8 cellular contexts compared by ENCODE assay signal in the genomic region with DNA sequence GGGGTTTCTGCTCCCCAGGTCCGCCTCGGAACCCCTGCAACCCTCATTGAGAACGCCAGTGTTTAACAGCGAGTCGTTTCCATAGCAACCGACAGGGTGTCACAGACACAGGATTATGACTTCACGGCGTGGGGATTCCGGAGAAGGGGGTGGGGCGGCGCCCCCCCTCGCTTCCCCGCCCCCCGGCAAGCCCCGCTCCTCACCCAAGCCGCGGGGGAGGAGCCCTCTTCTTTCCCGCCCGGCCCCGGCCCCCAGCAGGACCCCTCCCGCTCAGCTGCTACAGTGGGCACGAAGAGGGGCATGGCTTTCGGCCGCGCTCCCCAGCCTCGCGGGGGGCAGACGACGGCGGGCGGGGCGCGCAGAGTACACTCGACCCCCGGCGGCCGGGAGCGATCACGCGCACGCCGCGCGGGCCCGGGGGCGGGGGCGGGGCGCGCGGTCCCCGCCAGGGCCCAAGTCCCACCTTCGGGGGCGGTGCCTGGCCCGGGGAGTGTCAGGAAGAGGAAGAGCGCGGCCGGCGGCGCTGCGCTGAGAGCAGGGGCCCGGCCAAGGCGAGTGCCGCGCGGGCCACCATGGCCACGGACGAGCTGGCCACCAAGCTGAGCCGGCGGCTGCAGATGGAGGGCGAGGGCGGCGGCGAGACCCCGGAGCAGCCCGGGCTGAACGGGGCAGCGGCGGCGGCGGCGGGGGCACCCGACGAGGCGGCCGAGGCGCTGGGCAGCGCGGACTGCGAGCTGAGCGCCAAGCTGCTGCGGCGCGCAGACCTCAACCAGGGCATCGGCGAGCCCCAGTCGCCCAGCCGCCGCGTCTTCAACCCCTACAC. TPM values are rescaled to one million over a fixed set of nuclear protein-coding genes. Genes with fewer than 3 reads are reported as not detected.
DNase-seq lines count a peak whose midpoint lies in the region; ATAC-seq and TF ChIP-seq lines count a peak whose summit lies in the region.

A gene with protein sequence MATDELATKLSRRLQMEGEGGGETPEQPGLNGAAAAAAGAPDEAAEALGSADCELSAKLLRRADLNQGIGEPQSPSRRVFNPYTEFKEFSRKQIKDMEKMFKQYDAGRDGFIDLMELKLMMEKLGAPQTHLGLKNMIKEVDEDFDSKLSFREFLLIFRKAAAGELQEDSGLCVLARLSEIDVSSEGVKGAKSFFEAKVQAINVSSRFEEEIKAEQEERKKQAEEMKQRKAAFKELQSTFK (plus strand): TSS at position 489 of the 823 bp plus-strand sequence. CDS start 84 bp downstream, at position 573.

- H3K18ac ChIP-seq in neuronal stem cell (ENCODE audit: low read length), result peak within 1 kb of the TSS; percentile 96

- H4K8ac ChIP-seq in neuronal stem cell (ENCODE audit: low read depth, low read length), result no peak within 1 kb of the TSS

- H3K27ac ChIP-seq in SJCRH30, result peak within 1 kb of the TSS; percentile 40
- peak within 1 kb of the TSS; percentile 97 for H3K27ac ChIP-seq in foreskin keratinocyte
- no peak within 1 kb of the TSS for H3K27ac ChIP-seq in neuronal stem cell (replicated peaks; ENCODE audit: low read length)
- H3K27ac ChIP-seq in subcutaneous abdominal adipose tissue (ENCODE audit: low read depth, low read length), result peak within 1 kb of the TSS; percentile 16

- peak within 1 kb of the TSS; percentile 25 for H3K14ac ChIP-seq in neuronal stem cell (ENCODE audit: low read length)

- H4K91ac ChIP-seq in neuronal stem cell (ENCODE audit: low read depth, low read length, poor library complexity), result no peak within 1 kb of the TSS

- H3K27me3 ChIP-seq in SJCRH30, result no peaks in the 10 kb centered on the region
- H3K27me3 ChIP-seq in foreskin keratinocyte, result no peaks in the 10 kb centered on the region
- peaks cover 0 to 42% (median 15%) of the 10 kb centered on the region in 3 experiments for H3K27me3 ChIP-seq in neuronal stem cell (ENCODE audit: control insufficient read depth in 3 of 3, insufficient read depth in 3 of 3, low read depth in 1 of 3, low read length in 3 of 3)
- H3K27me3 ChIP-seq in subcutaneous abdominal adipose tissue (ENCODE audit: control insufficient read depth in 5 of 5, insufficient read depth in 4 of 5, low read length in 5 of 5), result no peaks in the 10 kb centered on the region

- H3K9ac ChIP-seq in neuronal stem cell (ENCODE audit: low read depth, low read length, poor library complexity) (peak within 1 kb of the TSS; percentile 99), subcutaneous abdominal adipose tissue (ENCODE audit: low read length in 5 of 5) (peak within 1 kb of the TSS; percentile 28 to 84 (median 82))

- H2AK5ac ChIP-seq in neuronal stem cell (ENCODE audit: low read depth, low read length), result peak within 1 kb of the TSS; percentile 26

- peak within 1 kb of the TSS; percentile 13 for H2BK15ac ChIP-seq in neuronal stem cell (ENCODE audit: low read length)

- H2BK12ac ChIP-seq in neuronal stem cell (ENCODE audit: low read length), result no peak within 1 kb of the TSS

- WGBS in neuronal stem cell (ENCODE audit: extremely low coverage in 2 of 2, insufficient read length in 2 of 2, insufficient replicate concordance in 1 of 2), 2 donors, result no CpG with 5 or more reads among the region's 99 CpGs

- H3K9me3 ChIP-seq in SJCRH30 (replicated peaks) (no peaks in the 10 kb centered on the region), neuronal stem cell (replicated peaks in 1 of 2; ENCODE audit: control insufficient read depth in 2 of 2, insufficient read depth in 1 of 2, low read depth in 1 of 2, low read length in 2 of 2) (no peaks in the 10 kb centered on the region), subcutaneous abdominal adipose tissue (ENCODE audit: control insufficient read depth in 5 of 5, low read length in 5 of 5) (no peaks in the 10 kb centered on the region)

- H3K36me3 ChIP-seq in SJCRH30 (peaks cover 14% of the 10 kb centered on the region; the same call in 1 of the 2 replicates), neuronal stem cell (replicated peaks in 1 of 2; ENCODE audit: control insufficient read depth in 2 of 2, insufficient read depth in 2 of 2, low read length in 2 of 2) (no peaks in the 10 kb centered on the region), subcutaneous abdominal adipose tissue (ENCODE audit: control insufficient read depth in 5 of 5, insufficient read depth in 5 of 5, low read length in 5 of 5) (peaks cover 0 to 7% (median 0%) of the 10 kb centered on the region in 5 donors)

- peak within 1 kb of the TSS; percentile 90 for H3K4me2 ChIP-seq in neuronal stem cell (ENCODE audit: insufficient read depth, low read length, poor library complexity, severe bottlenecking)

- peak within 1 kb of the TSS; percentile 86 for H3K4me3 ChIP-seq in SJCRH30
- H3K4me3 ChIP-seq in neuronal stem cell (ENCODE audit: low read length in 2 of 2), result peak within 1 kb of the TSS; percentile 75 to 91
- peak within 1 kb of the TSS; percentile 72 to 92 (median 82) for H3K4me3 ChIP-seq in subcutaneous abdominal adipose tissue (ENCODE audit: low read depth in 1 of 5, low read length in 5 of 5)

- no peak within 1 kb of the TSS for H3K4ac ChIP-seq in neuronal stem cell (ENCODE audit: low read length)

- H2AFZ ChIP-seq in neuronal stem cell (ENCODE audit: low read length), result peak within 1 kb of the TSS; percentile 98

- DNase-seq in DMS53 (lab: John Stamatoyannopoulos, UW) (peak; percentile 94), Kasumi-1 (lab: John Stamatoyannopoulos, UW) (peak; percentile 62 to 63), SJCRH30 (peak; percentile 93 to 94), activated gamma-delta T cell treated with Interleukin-2 at 50 U/mL for 16 hours (peak; percentile 77), foreskin keratinocyte (peak in 1 of 2 donors; percentile 44), neuronal stem cell (ENCODE audit: low spot score) (peak; percentile 88)

- peaks cover 21% of the 10 kb centered on the region for H3K4me1 ChIP-seq in SJCRH30
- H3K4me1 ChIP-seq in foreskin keratinocyte, result no peaks in the 10 kb centered on the region
- peaks cover 10 to 12% of the 10 kb centered on the region in 2 donors for H3K4me1 ChIP-seq in neuronal stem cell (ENCODE audit: control insufficient read depth in 2 of 2, insufficient read depth in 1 of 2, low read depth in 1 of 2, low read length in 2 of 2)
- peaks cover 0 to 65% (median 50%) of the 10 kb centered on the region in 5 donors for H3K4me1 ChIP-seq in subcutaneous abdominal adipose tissue (ENCODE audit: control insufficient read depth in 5 of 5, insufficient read depth in 5 of 5, low read length in 5 of 5)

- no peaks in the 10 kb centered on the region for H3K79me1 ChIP-seq in neuronal stem cell (ENCODE audit: low read depth, low read length)

- H2BK5ac ChIP-seq in neuronal stem cell (ENCODE audit: low read length), result no peak within 1 kb of the TSS

- ATAC-seq in GM21723 (IDR thresholded peaks at IDR 0.05; ENCODE audit: unreplicated experiment) (peak; percentile 85), foreskin keratinocyte (peak; percentile 82)

- TF ChIP-seq CTCF in foreskin keratinocyte (conservative IDR thresholded peaks at IDR 0.05), result no peak

- no peak within 1 kb of the TSS for H2BK120ac ChIP-seq in neuronal stem cell (ENCODE audit: low read depth, low read length)

- H3K23ac ChIP-seq in neuronal stem cell (ENCODE audit: low read depth, low read length, poor library complexity), result peak within 1 kb of the TSS; percentile 98

RNA-seq across cellular contexts. Expression of the gene that starts here (rescaled TPM):
- 203 and 208 TPM in 2 replicates for total RNA-seq in SJCRH30 (2014; rRNA removed; shearing (Covaris generic))
- 95.3 and 101 TPM in 2 replicates for total RNA-seq in foreskin keratinocyte
- polyA plus RNA-seq in foreskin keratinocyte, result 114 and 116 TPM in 2 replicates
- polyA plus RNA-seq in neuronal stem cell (2013, experiment 1 of 2), result 12.5 TPM
- 12.8 TPM for polyA plus RNA-seq in neuronal stem cell (2013, experiment 2 of 2)
